29 cellular contexts compared by ENCODE assay signal in genomic region chr9:97551308-97551707, GRCh38.
"Had no signal": no experiment of that assay in that cellular context is flagged by ENCODE, and none has a peak within 500 bp of the region (broad histone marks: within the 10 kb centered on the region; RNA-seq: fewer than 3 reads in every experiment).

No MANE protein-coding gene starts in this region.

- H3K9me3 Mint-ChIP-seq: stimulated activated effector memory CD8-positive, alpha-beta T cell treated with anti-CD3 and anti-CD28 coated beads, Interleukin-12 subunit alpha, Interleukin-12 subunit beta, amount 100 ng/mL, for 72 hours; stimulated activated memory B cell treated with anti-CD40 and anti-IgM and Interleukin-4, amounts not matched to agents 10 μg/mL and 1 μg/mL and 100 μg/mL, for 72 hours; stimulated activated naive B cell treated with anti-CD40 and anti-IgM and Interleukin-4, amounts not matched to agents 10 μg/mL and 1 μg/mL and 100 μg/mL, for 72 hours; stimulated activated naive CD8-positive, alpha-beta T cell treated with anti-CD3 and anti-CD28 coated beads, Interleukin-15, amount 100 ng/mL, for 72 hours; stimulated activated naive CD8-positive, alpha-beta T cell treated with anti-CD3 and anti-CD28 coated beads, Interleukin-15, Interleukin-2, amounts not matched to agents 100 ng/mL and 50 ng/mL, for 24 hours; type B pancreatic cell had no signal

- H3K9me3 ChIP-seq: stomach, suprapubic skin, testis, thoracic aorta, thyroid gland, tibial artery, transverse colon, upper lobe of left lung, upper lobe of right lung, uterus, vagina had no signal

- H3K36me3 Mint-ChIP-seq: stimulated activated effector memory CD8-positive, alpha-beta T cell treated with anti-CD3 and anti-CD28 coated beads, Interleukin-12 subunit alpha, Interleukin-12 subunit beta, amount 100 ng/mL, for 72 hours; stimulated activated memory B cell treated with anti-CD40 and anti-IgM and Interleukin-4, amounts not matched to agents 10 μg/mL and 1 μg/mL and 100 μg/mL, for 72 hours; stimulated activated naive B cell treated with anti-CD40 and anti-IgM and Interleukin-4, amounts not matched to agents 10 μg/mL and 1 μg/mL and 100 μg/mL, for 72 hours; type B pancreatic cell had no signal

- H3K4me1 ChIP-seq: transverse colon, upper lobe of right lung had no signal

- H3K27me3 ChIP-seq: stomach, testis, thyroid gland, tibial artery, tibial nerve, transverse colon, upper lobe of left lung, upper lobe of right lung, uterus, vagina had no signal

- H3K36me3 ChIP-seq: suprapubic skin, thyroid gland, transverse colon, upper lobe of left lung, upper lobe of right lung, uterus had no signal

- H3K4me1 Mint-ChIP-seq: stimulated activated effector memory CD8-positive, alpha-beta T cell treated with anti-CD3 and anti-CD28 coated beads, Interleukin-12 subunit alpha, Interleukin-12 subunit beta, amount 100 ng/mL, for 72 hours; stimulated activated memory B cell treated with anti-CD40 and anti-IgM and Interleukin-4, amounts not matched to agents 10 μg/mL and 1 μg/mL and 100 μg/mL, for 72 hours; stimulated activated naive B cell treated with anti-CD40 and anti-IgM and Interleukin-4, amounts not matched to agents 10 μg/mL and 1 μg/mL and 100 μg/mL, for 72 hours; stimulated activated naive CD8-positive, alpha-beta T cell treated with anti-CD3 and anti-CD28 coated beads, Interleukin-15, amount 100 ng/mL, for 72 hours had no signal

- H3K4me3 Mint-ChIP-seq: stimulated activated effector memory CD8-positive, alpha-beta T cell treated with anti-CD3 and anti-CD28 coated beads, Interleukin-12 subunit alpha, Interleukin-12 subunit beta, amount 100 ng/mL, for 72 hours; stimulated activated memory B cell treated with anti-CD40 and anti-IgM and Interleukin-4, amounts not matched to agents 10 μg/mL and 1 μg/mL and 100 μg/mL, for 72 hours; stimulated activated naive B cell treated with anti-CD40 and anti-IgM and Interleukin-4, amounts not matched to agents 10 μg/mL and 1 μg/mL and 100 μg/mL, for 72 hours; stimulated activated naive CD8-positive, alpha-beta T cell treated with anti-CD3 and anti-CD28 coated beads, Interleukin-15, amount 100 ng/mL, for 72 hours; stimulated activated naive CD8-positive, alpha-beta T cell treated with anti-CD3 and anti-CD28 coated beads, Interleukin-15, Interleukin-2, amounts not matched to agents 100 ng/mL and 50 ng/mL, for 24 hours; type B pancreatic cell had no signal

- FAIRE-seq: urothelium cell line had no signal

- DNase-seq: stimulated activated CD4-positive, alpha-beta T cell treated with anti-CD3 and anti-CD28 coated beads, Interleukin-2, amount 100 ng/mL, for 48 hours; stimulated activated CD4-positive, alpha-beta T cell treated with anti-CD3 and anti-CD28 coated beads, Interleukin-4, amount 100 ng/mL, for 1 hour; stimulated activated CD4-positive, alpha-beta T cell treated with anti-CD3 and anti-CD28 coated beads, Interleukin-4, amount 100 ng/mL, for 24 hours; stimulated activated CD4-positive, alpha-beta T cell treated with anti-CD3 and anti-CD28 coated beads, Interleukin-4, amount 100 ng/mL, for 4 hours; stimulated activated CD8-positive, alpha-beta memory T cell treated with anti-CD3 and anti-CD28 coated beads, Interleukin-4, amount 100 ng/mL, for 48 hours; stimulated activated naive B cell treated with anti-CD40 and anti-IgM and Interleukin-4, amounts not matched to agents 10 μg/mL and 1 μg/mL and 100 μg/mL, for 72 hours; stimulated activated naive CD4-positive, alpha-beta T cell; stimulated activated naive CD4-positive, alpha-beta T cell treated with Interleukin-2 at 50 U/mL for 16 hours; stimulated activated naive CD8-positive, alpha-beta T cell treated with anti-CD3 and anti-CD28 coated beads, Interleukin-15, amount 100 ng/mL, for 72 hours; stimulated activated naive CD8-positive, alpha-beta T cell treated with anti-CD3 and anti-CD28 coated beads, Interleukin-15, Interleukin-2, amounts not matched to agents 100 U/mL and 50 U/mL, for 24 hours; stomach; substantia nigra; testis; thyroid gland; tibial artery; transverse colon; trophoblast cell; upper lobe of left lung had no signal

- ATAC-seq: stimulated activated effector memory CD8-positive, alpha-beta T cell treated with anti-CD3 and anti-CD28 coated beads, Interleukin-12 subunit alpha, Interleukin-12 subunit beta, amount 100 ng/mL, for 72 hours; stimulated activated memory B cell treated with anti-CD40 and anti-IgM and Interleukin-4, amounts not matched to agents 10 μg/mL and 1 μg/mL and 100 μg/mL, for 72 hours; stimulated activated naive B cell treated with anti-CD40 and anti-IgM and Interleukin-4, amounts not matched to agents 10 μg/mL and 1 μg/mL and 100 μg/mL, for 72 hours; stimulated activated naive CD8-positive, alpha-beta T cell treated with anti-CD3 and anti-CD28 coated beads, Interleukin-15, amount 100 ng/mL, for 72 hours; stimulated activated naive CD8-positive, alpha-beta T cell treated with anti-CD3 and anti-CD28 coated beads, Interleukin-15, Interleukin-2, amounts not matched to agents 100 U/mL and 50 U/mL, for 24 hours; upper lobe of right lung had no signal

- H3K4me3 ChIP-seq: stomach, suprapubic skin, testis, thoracic aorta, thyroid gland, tibial artery, tibial nerve, transverse colon, upper lobe of left lung, upper lobe of right lung, uterus, vagina had no signal

- H3K27ac Mint-ChIP-seq: stimulated activated effector memory CD8-positive, alpha-beta T cell treated with anti-CD3 and anti-CD28 coated beads, Interleukin-12 subunit alpha, Interleukin-12 subunit beta, amount 100 ng/mL, for 72 hours; stimulated activated memory B cell treated with anti-CD40 and anti-IgM and Interleukin-4, amounts not matched to agents 10 μg/mL and 1 μg/mL and 100 μg/mL, for 72 hours; stimulated activated naive B cell treated with anti-CD40 and anti-IgM and Interleukin-4, amounts not matched to agents 10 μg/mL and 1 μg/mL and 100 μg/mL, for 72 hours; stimulated activated naive CD8-positive, alpha-beta T cell treated with anti-CD3 and anti-CD28 coated beads, Interleukin-15, amount 100 ng/mL, for 72 hours; stimulated activated naive CD8-positive, alpha-beta T cell treated with anti-CD3 and anti-CD28 coated beads, Interleukin-15, Interleukin-2, amounts not matched to agents 100 ng/mL and 50 ng/mL, for 24 hours; type B pancreatic cell had no signal

- H3K27ac ChIP-seq: stomach, suprapubic skin, testis, thoracic aorta, thyroid gland, tibial artery, tibial nerve, transverse colon, upper lobe of left lung, upper lobe of right lung, uterus, vagina had no signal
